Comparison of ENCODE assay signal across 8 cellular contexts in genomic region chr12:123242083-123242904, GRCh38. TPM values are rescaled to one million over a fixed set of nuclear protein-coding genes. Genes with fewer than 3 reads are reported as not detected.
DNase-seq lines count a peak whose midpoint lies in the region; ATAC-seq and TF ChIP-seq lines count a peak whose summit lies in the region.

No MANE protein-coding gene starts in this region.

- no peaks in the 10 kb centered on the region for H3K9me3 ChIP-seq in Panc1 (ENCODE audit: control insufficient read depth, insufficient read depth, low read depth, low read length)
- no peaks in the 10 kb centered on the region for H3K9me3 ChIP-seq in left ventricle myocardium inferior (replicated peaks)

- H3K4me1 ChIP-seq in Panc1 (ENCODE audit: control insufficient read depth, insufficient read depth, low read length) = no peaks in the 10 kb centered on the region
- peaks cover 37% of the 10 kb centered on the region for H3K4me1 ChIP-seq in left ventricle myocardium inferior

- peaks cover 45% of the 10 kb centered on the region for H3K36me3 Mint-ChIP-seq in activated CD4-positive, alpha-beta T cell treated with anti-CD3 and anti-CD28 coated beads, Interleukin-2, amount 10 ng/mL, durations not matched to agents 7 days and 5 days (ENCODE audit: low read depth)

- no peaks in the 10 kb centered on the region for H3K36me3 ChIP-seq in Panc1 (ENCODE audit: control insufficient read depth, insufficient read depth, low read length)
- no peaks in the 10 kb centered on the region for H3K36me3 ChIP-seq in left ventricle myocardium inferior

- intact Hi-C loops in Panc1 (cut with micrococcal nuclease; ENCODE audit: unreplicated experiment) = no loop called here
- intact Hi-C loops in left ventricle myocardium inferior (cut with micrococcal nuclease) = no loop called here

- TF ChIP-seq POLR2A in GM18505 (IDR thresholded peaks at IDR 0.05; ENCODE audit: borderline replicate concordance, extremely low read depth, insufficient read depth, insufficient read length) = no peak

- H3K9me3 Mint-ChIP-seq in activated CD4-positive, alpha-beta T cell treated with anti-CD3 and anti-CD28 coated beads, Interleukin-2, amount 10 ng/mL, durations not matched to agents 7 days and 5 days = no peaks in the 10 kb centered on the region
- H3K9me3 Mint-ChIP-seq in stimulated activated naive CD8-positive, alpha-beta T cell treated with anti-CD3 and anti-CD28 coated beads, Interleukin-15, amount 100 ng/mL, for 72 hours = peaks cover 0 to under 1% of the 10 kb centered on the region in 2 donors

- in situ Hi-C loops in Panc1 (cut with HindIII; ENCODE audit: low pct_unique_long_range_greater_than_20kb, low sequenced_read_pairs) = no loop called here

- POLR2A ChIA-PET in activated CD4-positive, alpha-beta T cell treated with anti-CD3 and anti-CD28 coated beads, Interleukin-2, amount 10 ng/mL, durations not matched to agents 7 days and 5 days (lab: Charles Lee) = interaction anchor here (2.9 kb wide), 1 partner anchor 9 kb away, joined by 14 read pairs; the partner anchor contains the start of genes MPHOSPH9 and MTRFR
- POLR2A ChIA-PET in Panc1 (lab: Charles Lee) = interaction anchor here (0.8 kb wide), 1 partner anchor 9 kb away, joined by 3 read pairs; the partner anchor contains the start of genes MPHOSPH9 and MTRFR

- no peak overlapping the region for H3K4me3 Mint-ChIP-seq in activated CD4-positive, alpha-beta T cell treated with anti-CD3 and anti-CD28 coated beads, Interleukin-2, amount 10 ng/mL, durations not matched to agents 7 days and 5 days
- H3K4me3 Mint-ChIP-seq in stimulated activated naive CD8-positive, alpha-beta T cell treated with anti-CD3 and anti-CD28 coated beads, Interleukin-15, amount 100 ng/mL, for 72 hours = peak overlapping the region; percentile 45 to 51

- H3K27ac Mint-ChIP-seq in activated CD4-positive, alpha-beta T cell treated with anti-CD3 and anti-CD28 coated beads, Interleukin-2, amount 10 ng/mL, durations not matched to agents 7 days and 5 days = peak overlapping the region; percentile 71
- peak overlapping the region; percentile 30 to 89 for H3K27ac Mint-ChIP-seq in stimulated activated naive CD8-positive, alpha-beta T cell treated with anti-CD3 and anti-CD28 coated beads, Interleukin-15, amount 100 ng/mL, for 72 hours

- TSS peak; percentile 18 for BruUV-seq in Panc1 (replicated peaks; lab: Mats Ljungman, UMichigan)

- no peaks in the 10 kb centered on the region for H3K27me3 Mint-ChIP-seq in activated CD4-positive, alpha-beta T cell treated with anti-CD3 and anti-CD28 coated beads, Interleukin-2, amount 10 ng/mL, durations not matched to agents 7 days and 5 days
- no peaks in the 10 kb centered on the region for H3K27me3 Mint-ChIP-seq in stimulated activated naive CD8-positive, alpha-beta T cell treated with anti-CD3 and anti-CD28 coated beads, Interleukin-15, amount 100 ng/mL, for 72 hours

- no peak for ATAC-seq in Panc1
- no peak for ATAC-seq in stimulated activated naive CD8-positive, alpha-beta T cell treated with anti-CD3 and anti-CD28 coated beads, Interleukin-15, amount 100 ng/mL, for 72 hours
- ATAC-seq in GM18519 (IDR thresholded peaks at IDR 0.05; ENCODE audit: low FRiP score, unreplicated experiment) = no peak
- ATAC-seq in GM18505 (IDR thresholded peaks at IDR 0.05; ENCODE audit: unreplicated experiment) = no peak
- ATAC-seq in GM21529 (IDR thresholded peaks at IDR 0.05; ENCODE audit: unreplicated experiment) = no peak

- H3K27me3 ChIP-seq in Panc1 (ENCODE audit: control insufficient read depth, insufficient read depth, low read length) (no peaks in the 10 kb centered on the region), left ventricle myocardium inferior (ENCODE audit: low read depth) (no peaks in the 10 kb centered on the region)

- peaks cover 51% of the 10 kb centered on the region for H3K4me1 Mint-ChIP-seq in activated CD4-positive, alpha-beta T cell treated with anti-CD3 and anti-CD28 coated beads, Interleukin-2, amount 10 ng/mL, durations not matched to agents 7 days and 5 days
- peaks cover 64% of the 10 kb centered on the region for H3K4me1 Mint-ChIP-seq in stimulated activated naive CD8-positive, alpha-beta T cell treated with anti-CD3 and anti-CD28 coated beads, Interleukin-15, amount 100 ng/mL, for 72 hours

- H3K27ac ChIP-seq in Panc1 (ENCODE audit: low read length) = no peak overlapping the region
- H3K27ac ChIP-seq in left ventricle myocardium inferior (replicated peaks) = peak overlapping the region; percentile 40

- TF ChIP-seq CTCF in Panc1 (IDR thresholded peaks at IDR 0.05) (no peak), left ventricle myocardium inferior (IDR thresholded peaks at IDR 0.05; ENCODE audit: borderline replicate concordance) (no peak)

- no peak overlapping the region for H3K4me3 ChIP-seq in Panc1 (ENCODE audit: low read depth in 2 of 2, low read length in 2 of 2)
- H3K4me3 ChIP-seq in left ventricle myocardium inferior = no peak overlapping the region

- CTCF ChIA-PET in activated CD4-positive, alpha-beta T cell treated with anti-CD3 and anti-CD28 coated beads, Interleukin-2, amount 10 ng/mL, durations not matched to agents 7 days and 5 days (lab: Charles Lee) = interaction anchor here (0.9 to 3.5 kb wide), 5 partner anchors 8 to 124 kb away, joined by 3 to 14 read pairs (median 3); partner anchors contain the start of genes MPHOSPH9 and MTRFR
- CTCF ChIA-PET in Panc1 (lab: Charles Lee) = no interaction called here

- no peak for DNase-seq in activated CD4-positive, alpha-beta T cell treated with anti-CD3 and anti-CD28 coated beads, Interleukin-2, amount 10 ng/mL, durations not matched to agents 7 days and 5 days
- no peak for DNase-seq in activated CD4-positive, alpha-beta T cell treated with anti-CD3 and anti-CD28 coated beads, Interleukin-2, amount 50 U/mL, for 1 hour
- no peak for DNase-seq in Panc1 (ENCODE audit: low read depth, low spot score)
- DNase-seq in left ventricle myocardium inferior = no peak
- no peak for DNase-seq in stimulated activated naive CD8-positive, alpha-beta T cell treated with anti-CD3 and anti-CD28 coated beads, Interleukin-15, amount 100 ng/mL, for 72 hours

RNA-seq across cellular contexts. Expression of gene MTRFR, which starts 9.1 kb away (rescaled TPM):
- total RNA-seq in activated CD4-positive, alpha-beta T cell treated with anti-CD3 and anti-CD28 coated beads, Interleukin-2, amount 10 ng/mL, durations not matched to agents 7 days and 5 days = 10 to 100 TPM; 29.2 to 30.8 TPM
- total RNA-seq in Panc1 (2021; ENCODE audit: unreplicated experiment) = 21.5 TPM
- 27.1 TPM for polyA plus RNA-seq in Panc1 (2012; ENCODE audit: insufficient read length)
- 8.4 TPM for total RNA-seq in left ventricle myocardium inferior

RNA-seq across cellular contexts. Expression of gene MPHOSPH9, which starts 9.4 kb away (rescaled TPM):
- 100 to 1,000 TPM; 134 to 162 TPM for total RNA-seq in activated CD4-positive, alpha-beta T cell treated with anti-CD3 and anti-CD28 coated beads, Interleukin-2, amount 10 ng/mL, durations not matched to agents 7 days and 5 days
- total RNA-seq in Panc1 (2021; ENCODE audit: unreplicated experiment) (72.3 TPM), left ventricle myocardium inferior (23.9 TPM)
- polyA plus RNA-seq in Panc1 (2012; ENCODE audit: insufficient read length) = 20.7 TPM

RNA-seq across cellular contexts. Expression of gene CDK2AP1, which starts 29.4 kb away (rescaled TPM):
- 10 to 100 TPM; 28.7 to 34.3 TPM for total RNA-seq in activated CD4-positive, alpha-beta T cell treated with anti-CD3 and anti-CD28 coated beads, Interleukin-2, amount 10 ng/mL, durations not matched to agents 7 days and 5 days
- total RNA-seq in Panc1 (2021; ENCODE audit: unreplicated experiment) (217 TPM), left ventricle myocardium inferior (83.6 TPM)
- polyA plus RNA-seq in Panc1 (2012; ENCODE audit: insufficient read length) = 339 TPM
